ENCODE assay signal across 12 cellular contexts in the genomic region with DNA sequence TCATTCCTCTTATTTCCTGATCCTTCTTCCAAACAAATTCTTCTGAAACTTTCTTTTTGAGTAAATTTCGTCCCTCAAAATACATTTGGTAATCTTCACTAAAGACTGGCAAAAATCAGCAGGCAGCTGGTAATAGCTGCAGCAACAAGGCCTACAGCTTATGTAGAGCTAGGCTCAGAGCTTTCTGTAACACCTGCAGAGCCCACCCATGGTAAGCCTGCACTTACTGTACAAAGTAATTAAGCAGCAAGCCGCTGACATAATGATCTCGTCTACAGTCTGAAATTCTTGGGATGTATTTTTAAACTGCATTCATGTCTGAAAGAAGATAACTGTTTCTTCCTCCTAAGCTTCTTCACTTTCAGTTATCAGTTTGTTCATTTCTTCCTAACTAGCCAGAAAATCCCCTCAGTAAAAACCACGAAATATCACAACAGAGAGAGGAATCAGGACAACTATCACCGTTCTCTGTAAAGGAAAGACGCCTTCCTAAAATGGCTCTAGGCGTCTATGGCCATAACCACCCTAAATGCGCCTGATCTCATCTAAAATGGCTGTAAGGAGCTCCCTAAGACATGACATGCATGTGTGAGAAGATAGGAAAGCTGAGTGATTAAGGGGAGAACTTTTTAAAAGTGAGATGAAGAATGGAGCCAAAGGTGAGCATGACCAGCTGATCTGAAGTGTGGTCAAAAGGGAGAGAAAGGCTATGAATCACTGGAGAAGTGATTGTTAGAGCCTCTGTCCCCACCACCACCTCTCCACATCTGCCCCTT. TPM values are rescaled to one million over a fixed set of nuclear protein-coding genes. Genes with fewer than 3 reads are reported as not detected.
DNase-seq lines count a peak whose midpoint lies in the region; ATAC-seq, FAIRE-seq and TF ChIP-seq lines count a peak whose summit lies in the region.
"Had no signal": no experiment of that assay in that cellular context is flagged by ENCODE, and none has a peak within 500 bp of the region (broad histone marks: within the 10 kb centered on the region; RNA-seq: fewer than 3 reads in every experiment).

No MANE protein-coding gene starts in this region.

- peak overlapping the region; percentile 53 for H3K4me3 Mint-ChIP-seq in memory B cell

- H3K36me3 ChIP-seq in Panc1 (ENCODE audit: control insufficient read depth, insufficient read depth, low read length): no peaks in the 10 kb centered on the region; the same call in 1 of the 2 replicates

- CTCF ChIA-PET in Panc1 (lab: Charles Lee): no interaction called here

- intact Hi-C loops in Panc1 (cut with micrococcal nuclease; ENCODE audit: unreplicated experiment): no loop called here

- no peaks in the 10 kb centered on the region for H3K27me3 Mint-ChIP-seq in memory B cell

- no peak for TF ChIP-seq POLR2A in GM12891 (IDR thresholded peaks at IDR 0.05; ENCODE audit: low read depth, low read length)

- no peaks in the 10 kb centered on the region for H3K27me3 ChIP-seq in Panc1 (ENCODE audit: control insufficient read depth, insufficient read depth, low read length)

- no peak overlapping the region for H3K4me3 ChIP-seq in Panc1 (ENCODE audit: low read depth in 2 of 2, low read length in 2 of 2)

- POLR2A ChIA-PET in Panc1 (lab: Charles Lee): no interaction called here

- FAIRE-seq in GM12891 (lab: Jason Lieb, UNC): peak; percentile 81

- H3K4me1 Mint-ChIP-seq in memory B cell: peaks cover 18% of the 10 kb centered on the region

- H3K9me3 Mint-ChIP-seq in memory B cell: no peaks in the 10 kb centered on the region

- H3K27ac ChIP-seq in Panc1 (ENCODE audit: low read length): no peak overlapping the region
- H3K27ac ChIP-seq: epithelial cell of prostate had no signal

- ATAC-seq in GM21576 (IDR thresholded peaks at IDR 0.05; ENCODE audit: unreplicated experiment) (peak; percentile 43), Panc1 (peak; percentile 28; the same call in 1 of the 2 replicates), memory B cell (ENCODE audit: low read depth) (peak; percentile 31), GM21737 (IDR thresholded peaks at IDR 0.05; ENCODE audit: unreplicated experiment) (no peak)

- BruUV-seq in Panc1 (replicated peaks; lab: Mats Ljungman, UMichigan): no TSS peak

- no peak for TF ChIP-seq CTCF in Panc1 (IDR thresholded peaks at IDR 0.05)

- H3K27ac Mint-ChIP-seq in memory B cell: peak overlapping the region; percentile 70

- no peak for DNase-seq in GM12891 (ENCODE audit: insufficient read length, low spot score)
- DNase-seq in Panc1 (ENCODE audit: low read depth, low spot score): no peak
- DNase-seq in memory B cell (ENCODE audit: low spot score in 2 of 2): no peak
- DNase-seq in activated CD4-positive, alpha-beta T cell treated with anti-CD3 and anti-CD28 coated beads, Interleukin-2, amount 50 U/mL, for 4 hours: no peak
- no peak for DNase-seq in cerebellum (ENCODE audit: low spot score)
- DNase-seq in T-helper 9 cell: no peak
- DNase-seq: activated effector memory CD4-positive, alpha-beta T cell treated with anti-CD3 and anti-CD28 coated beads, Interleukin-2, amount 50 U/mL, for 16 hours; left cardiac atrium; SHP77 had no signal

- H3K9me3 ChIP-seq in Panc1 (ENCODE audit: control insufficient read depth, insufficient read depth, low read depth, low read length): no peaks in the 10 kb centered on the region

- H3K4me1 ChIP-seq in Panc1 (ENCODE audit: control insufficient read depth, insufficient read depth, low read length): peaks cover 15% of the 10 kb centered on the region

- H3K36me3 Mint-ChIP-seq in memory B cell: no peaks in the 10 kb centered on the region

- in situ Hi-C loops in Panc1 (cut with HindIII; ENCODE audit: low pct_unique_long_range_greater_than_20kb, low sequenced_read_pairs): no loop called here

TF ChIP-seq in GM12891, 5 proteins besides CTCF, POLR2A, EP300 and RAD21:
- TF ChIP-seq TAF1 (IDR thresholded peaks at IDR 0.05; ENCODE audit: low read depth, low read length) (no peak), POU2F2 (IDR thresholded peaks at IDR 0.05; ENCODE audit: low read depth, low read length) (0 out of 2 replicates have a peak, but pooled peaks have one; percentile 15)

RNA-seq across cellular contexts. Expression of gene DENND5A, which starts 56.2 kb away (rescaled TPM):
- 59.1 TPM for polyA plus RNA-seq in GM12891 (2012; ENCODE audit: low read depth, missing spikeins)
- total RNA-seq in Panc1 (2021; ENCODE audit: unreplicated experiment) (136 TPM), cerebellum (169 TPM)
- 117 TPM for polyA plus RNA-seq in Panc1 (2012; ENCODE audit: insufficient read length)
